In the genomic region with DNA sequence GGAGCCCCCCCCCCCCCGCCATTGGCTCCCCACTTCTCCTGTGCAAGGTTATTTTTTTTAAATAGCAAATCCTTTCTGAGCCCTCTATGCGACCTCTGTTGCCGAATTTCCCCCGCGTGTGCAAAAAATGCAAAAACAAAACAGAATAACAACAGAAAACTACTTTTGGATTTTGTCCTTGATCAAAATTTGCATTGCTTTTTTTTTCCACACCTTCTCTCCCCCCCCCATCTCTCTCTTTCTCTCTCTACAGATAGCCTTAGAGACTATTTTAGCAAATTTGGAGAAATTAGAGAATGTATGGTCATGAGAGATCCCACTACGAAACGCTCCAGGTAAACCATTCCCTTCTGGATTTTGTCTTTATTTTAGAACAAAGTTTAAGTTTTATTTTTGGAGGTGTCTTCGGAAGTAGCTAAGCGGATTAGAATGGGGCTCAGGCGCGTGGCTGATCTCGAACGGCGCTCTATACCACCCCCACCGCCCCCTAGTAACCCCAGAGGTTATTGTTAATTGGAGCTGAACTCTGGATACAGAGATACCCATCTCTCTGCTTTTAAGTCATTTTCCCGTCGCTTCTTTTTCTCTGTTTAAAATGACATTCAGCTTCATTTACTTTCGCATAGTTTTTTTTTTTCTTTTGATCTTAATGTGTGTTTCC, we compare ENCODE assay signal across 8 cellular contexts. TPM values are rescaled to one million over a fixed set of nuclear protein-coding genes. Genes with fewer than 3 reads are reported as not detected.
A peak's percentile ranks its signal among the peaks of the same experiment; 100 is the strongest.
DNase-seq lines count a peak whose midpoint lies in the region; ATAC-seq, FAIRE-seq and TF ChIP-seq lines count a peak whose summit lies in the region.

No MANE protein-coding gene starts in this region.

- H3K4me3 Mint-ChIP-seq in T-helper 2 cell treated with Interferon-gamma antibody and Interleukin-4, amounts not matched to agents 5 μg/mL and 100 μg/mL, for 36 hours = peak overlapping the region; percentile 96

- H3K4me1 ChIP-seq in heart right ventricle = peaks cover 0 to 44% (median 24%) of the 10 kb centered on the region in 9 donors
- peaks cover 4 to 11% of the 10 kb centered on the region in 2 experiments for H3K4me1 ChIP-seq in trophoblast cell (ENCODE audit: control insufficient read depth in 1 of 2, insufficient read depth in 2 of 2, low read length in 2 of 2)

- H3K27ac ChIP-seq in heart right ventricle (peak overlapping the region; percentile 88 to 99 (median 96)), trophoblast cell (ENCODE audit: low read depth, low read length) (no peak overlapping the region)

- peaks cover 53% of the 10 kb centered on the region for H3K4me1 Mint-ChIP-seq in T-helper 2 cell treated with Interferon-gamma antibody and Interleukin-4, amounts not matched to agents 5 μg/mL and 100 μg/mL, for 36 hours (ENCODE audit: low read depth)

- H3K27ac Mint-ChIP-seq in T-helper 2 cell treated with Interferon-gamma antibody and Interleukin-4, amounts not matched to agents 5 μg/mL and 100 μg/mL, for 36 hours = peak overlapping the region; percentile 97

- H3K36me3 Mint-ChIP-seq in T-helper 2 cell treated with Interferon-gamma antibody and Interleukin-4, amounts not matched to agents 5 μg/mL and 100 μg/mL, for 36 hours (ENCODE audit: low read depth) = peaks cover 46% of the 10 kb centered on the region

- no peak for TF ChIP-seq POLR2A in erythroblast (IDR thresholded peaks at IDR 0.05; ENCODE audit: low read length)

- peak overlapping the region; percentile 92 for H3K4me2 ChIP-seq in trophoblast cell (ENCODE audit: low read length)

- H3K4me3 ChIP-seq in heart right ventricle (peak overlapping the region; percentile 70 to 97 (median 93)), trophoblast cell (ENCODE audit: low read depth, low read length) (peak overlapping the region; percentile 85)

- peaks cover 2% of the 10 kb centered on the region for H3K27me3 Mint-ChIP-seq in T-helper 2 cell treated with Interferon-gamma antibody and Interleukin-4, amounts not matched to agents 5 μg/mL and 100 μg/mL, for 36 hours (ENCODE audit: low read depth)

- peaks cover 9% of the 10 kb centered on the region for H3K79me2 ChIP-seq in trophoblast cell (ENCODE audit: control insufficient read depth, insufficient read depth, low read length, poor library complexity)

- H2AFZ ChIP-seq in trophoblast cell (ENCODE audit: insufficient read depth, low read length, poor library complexity) = no peak overlapping the region

- H3K18ac ChIP-seq in trophoblast cell (ENCODE audit: low read length) = no peak overlapping the region

- H3K9me3 ChIP-seq in heart right ventricle (no peaks in the 10 kb centered on the region), trophoblast cell (ENCODE audit: insufficient read depth, low read depth, low read length) (no peaks in the 10 kb centered on the region)

- no peak overlapping the region for H2BK120ac ChIP-seq in trophoblast cell (ENCODE audit: insufficient read depth, low read length, poor library complexity)

- intact Hi-C loops in heart right ventricle (cut with DNase I) = loop anchor here in 6 of 10 donors (5.0 to 10.0 kb wide), 13 partner anchors 67 to 577 kb away; no protein-coding TSS in a partner anchor
- intact Hi-C loops in Right ventricle myocardium superior (cut with DNase I) = loop anchor here (10.0 kb wide), 1 partner anchor 187 kb away; no protein-coding TSS in a partner anchor

- no peak overlapping the region for H3K23ac ChIP-seq in trophoblast cell (ENCODE audit: low read length)

- H3K27me3 ChIP-seq in heart right ventricle = peaks cover 0 to 4% (median 0%) of the 10 kb centered on the region in 7 donors
- no peaks in the 10 kb centered on the region for H3K27me3 ChIP-seq in trophoblast cell (ENCODE audit: insufficient read depth, low read length)

- H4K8ac ChIP-seq in trophoblast cell (ENCODE audit: low read depth, low read length) = no peak overlapping the region

- peak overlapping the region; percentile 95 for H4K91ac ChIP-seq in trophoblast cell (ENCODE audit: low read depth, low read length)

- no peak overlapping the region for H2BK12ac ChIP-seq in trophoblast cell (ENCODE audit: low read length)

- no peak overlapping the region for H3K14ac ChIP-seq in trophoblast cell (ENCODE audit: low read length)

- no peak for TF ChIP-seq CTCF in heart right ventricle (IDR thresholded peaks at IDR 0.05)

- H3K79me1 ChIP-seq in trophoblast cell (ENCODE audit: low read length) = peaks cover 10% of the 10 kb centered on the region

- peak in 1 of 8 donors; percentile 25 for ATAC-seq in heart right ventricle
- ATAC-seq in Right ventricle myocardium superior (ENCODE audit: poor library complexity) = no peak
- ATAC-seq in GM19023 (IDR thresholded peaks at IDR 0.05; ENCODE audit: unreplicated experiment) = no peak
- no peak for ATAC-seq in GM19463 (IDR thresholded peaks at IDR 0.05; ENCODE audit: unreplicated experiment)

- FAIRE-seq in urothelium cell line (lab: Jason Lieb, UNC) = no peak

- no peak overlapping the region for H3K4ac ChIP-seq in trophoblast cell (ENCODE audit: low read depth, low read length)

- no peaks in the 10 kb centered on the region for H3K9me3 Mint-ChIP-seq in T-helper 2 cell treated with Interferon-gamma antibody and Interleukin-4, amounts not matched to agents 5 μg/mL and 100 μg/mL, for 36 hours

- H3K9ac ChIP-seq in trophoblast cell (ENCODE audit: low read length) = no peak overlapping the region

- no peak overlapping the region for H2AK5ac ChIP-seq in trophoblast cell (ENCODE audit: low read length)

- WGBS in heart right ventricle, 2 donors = 0 to 1% methylated on average over 18 of the region's 18 CpGs
- WGBS in trophoblast cell (ENCODE audit: extremely low coverage, insufficient coverage, insufficient read length) = no CpG with 5 or more reads among the region's 18 CpGs

- H2BK5ac ChIP-seq in trophoblast cell (ENCODE audit: low read depth, low read length, poor library complexity) = no peak overlapping the region

- DNase-seq in heart right ventricle (no peak), Right ventricle myocardium superior (no peak), erythroblast (lab: John Stamatoyannopoulos, UW) (peak; percentile 70 to 73), trophoblast cell (peak in 1 of 2 donors; percentile 5), urothelium cell line (ENCODE audit: low spot score) (no peak)
- no peak for DNase-seq in T-helper 2 cell treated with Interferon-gamma antibody and Interleukin-4, amounts not matched to agents 5 μg/mL and 100 μg/mL, for 36 hours (ENCODE audit: low spot score)

- no peak overlapping the region for H4K12ac ChIP-seq in trophoblast cell (ENCODE audit: low read depth, low read length)

- H3K36me3 ChIP-seq in heart right ventricle (peaks cover 0 to 26% (median 6%) of the 10 kb centered on the region in 9 donors), trophoblast cell (ENCODE audit: control insufficient read depth in 1 of 2, insufficient read depth in 2 of 2, low read length in 2 of 2) (peaks cover 2 to 3% of the 10 kb centered on the region in 2 experiments)

RNA-seq across cellular contexts. Expression of a gene that starts 1.0 kb away (rescaled TPM):
- 100 to 1,000 TPM in 9 of 10 donors, 10 to 100 TPM in 1; 94.2 to 135 (median 121) TPM for total RNA-seq in heart right ventricle
- 10 to 100 TPM; 25.5 to 27.1 TPM for polyA plus RNA-seq in heart right ventricle
- 110 TPM for total RNA-seq in Right ventricle myocardium superior
- 41.6 and 44.9 TPM in 2 replicates for polyA plus RNA-seq in trophoblast cell (2013)

Comparison
In these comparisons a context has a peak if more than half of its experiments do, and no peak if none do; other contexts are left out.
1. DNase-seq: peak in erythroblast (2 of 2); none in heart right ventricle (0 of 2), Right ventricle myocardium superior (single experiment), T-helper 2 cell treated with Interferon-gamma antibody and Interleukin-4, amounts not matched to agents 5 μg/mL and 100 μg/mL, for 36 hours (single experiment) and urothelium cell line (single experiment).